In the genomic region with DNA sequence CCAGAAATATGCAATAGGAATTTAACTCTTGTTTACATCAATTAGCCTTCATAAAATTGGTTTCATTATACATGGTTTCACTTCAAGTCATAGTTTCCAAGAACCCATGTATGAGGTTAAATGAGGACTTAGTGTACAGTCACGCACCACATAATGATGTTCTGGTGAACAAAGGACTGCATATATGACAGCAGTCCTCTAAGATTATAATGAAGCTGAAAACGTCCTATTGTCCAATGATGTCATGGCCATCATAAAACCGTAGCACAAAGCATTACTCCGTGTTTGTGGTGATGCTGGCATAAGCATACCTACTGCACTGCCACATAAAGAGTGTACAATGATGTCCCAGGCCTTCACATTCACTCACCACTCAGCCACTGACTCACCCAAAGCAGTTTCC, we compare ENCODE assay signal across 13 cellular contexts. TPM values are rescaled to one million over a fixed set of nuclear protein-coding genes. Genes with fewer than 3 reads are reported as not detected.
DNase-seq lines count a peak whose midpoint lies in the region; ATAC-seq lines count a peak whose summit lies in the region.
"Had no signal": no experiment of that assay in that cellular context is flagged by ENCODE, and none has a peak within 500 bp of the region (broad histone marks: within the 10 kb centered on the region; RNA-seq: fewer than 3 reads in every experiment).

No MANE protein-coding gene starts in this region.

- H3K4me1 Mint-ChIP-seq in activated T-helper 17 cell treated with anti-CD3 and anti-CD28 coated beads, Interleukin-2, amount 50 U/mL, for 72 hours = peaks cover 12% of the 10 kb centered on the region

- no peaks in the 10 kb centered on the region for H3K27me3 Mint-ChIP-seq in activated T-helper 17 cell treated with anti-CD3 and anti-CD28 coated beads, Interleukin-2, amount 50 U/mL, for 72 hours

- ATAC-seq in GM21515 (IDR thresholded peaks at IDR 0.05; ENCODE audit: unreplicated experiment) (peak; percentile 84), HG03097 (IDR thresholded peaks at IDR 0.05; ENCODE audit: low FRiP score, unreplicated experiment) (peak; percentile 83)
- peak; percentile 95 for ATAC-seq in activated T-helper 17 cell treated with anti-CD3 and anti-CD28 coated beads, Interleukin-2, amount 50 U/mL, for 72 hours (replicated peaks)

- H3K4me3 Mint-ChIP-seq in activated T-helper 17 cell treated with anti-CD3 and anti-CD28 coated beads, Interleukin-2, amount 50 U/mL, for 72 hours = peak overlapping the region; percentile 72

- H3K36me3 Mint-ChIP-seq in activated T-helper 17 cell treated with anti-CD3 and anti-CD28 coated beads, Interleukin-2, amount 50 U/mL, for 72 hours (ENCODE audit: low read depth) = peaks cover 5% of the 10 kb centered on the region

- H3K9me3 Mint-ChIP-seq in activated T-helper 17 cell treated with anti-CD3 and anti-CD28 coated beads, Interleukin-2, amount 50 U/mL, for 72 hours = no peaks in the 10 kb centered on the region

- DNase-seq in activated CD4-positive, alpha-beta T cell treated with anti-CD3 and anti-CD28 coated beads for 48 hours = peak; percentile 15
- no peak for DNase-seq in activated CD4-positive, alpha-beta T cell treated with anti-CD3 and anti-CD28 coated beads, Interleukin-2, amount 50 U/mL, for 48 hours
- DNase-seq in SW480 (ENCODE audit: low spot score) (no peak), GOT3 (lab: John Stamatoyannopoulos, UW) (no peak), NCI-H446 treated with DMSO at 0.1 percent for 48 hours (lab: John Stamatoyannopoulos, UW) (no peak)
- DNase-seq: anterior cingulate cortex, DND-41, HCEC 1CT, NCI-H1105, uterus had no signal

- peak overlapping the region; percentile 97 for H3K27ac Mint-ChIP-seq in activated T-helper 17 cell treated with anti-CD3 and anti-CD28 coated beads, Interleukin-2, amount 50 U/mL, for 72 hours

RNA-seq across cellular contexts. Expression of a gene that starts 31.1 kb away (rescaled TPM):
- 10 to 100 TPM; 49.3 to 82.4 TPM for total RNA-seq in activated T-helper 17 cell treated with anti-CD3 and anti-CD28 coated beads, Interleukin-2, amount 50 U/mL, for 72 hours
